Comparison of ENCODE assay signal across 7 cellular contexts in the genomic region with DNA sequence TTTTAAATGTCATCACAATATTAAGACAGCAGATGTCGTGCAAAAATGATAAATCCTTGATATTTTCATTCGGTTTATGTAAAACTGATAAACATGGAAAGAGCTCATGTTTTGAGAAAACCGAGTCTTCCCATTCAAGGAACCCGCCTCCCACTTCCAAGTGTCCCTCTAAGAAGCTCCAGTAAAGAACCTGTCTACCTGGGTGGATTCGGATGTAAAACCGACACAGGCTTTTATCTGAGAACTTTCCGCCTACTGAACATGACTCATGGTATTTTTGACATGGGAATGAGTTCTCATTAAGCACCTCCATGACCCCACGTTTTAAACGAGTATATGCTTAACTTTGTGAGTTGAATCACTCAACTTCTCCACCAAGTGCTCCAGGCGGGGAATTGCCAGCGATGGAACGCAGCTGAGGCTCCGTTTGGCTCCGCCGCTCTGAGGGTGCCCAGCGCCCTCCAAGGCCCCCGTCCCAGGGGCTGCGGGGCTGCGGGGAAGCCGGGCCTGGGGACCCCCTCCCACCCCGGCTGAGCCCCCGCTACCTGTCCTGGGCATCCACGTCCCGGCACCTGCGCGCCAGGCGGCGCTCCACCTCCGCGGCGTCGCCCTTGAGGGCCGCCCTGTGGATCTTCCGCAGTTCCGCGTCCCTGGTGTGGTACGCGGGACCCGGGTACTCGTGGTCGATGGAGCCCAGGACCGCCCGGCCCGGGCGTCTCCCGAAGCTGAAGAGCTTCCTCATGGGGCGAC.
A peak's percentile ranks its signal among the peaks of the same experiment; 100 is the strongest.
DNase-seq lines count a peak whose midpoint lies in the region; ATAC-seq and TF ChIP-seq lines count a peak whose summit lies in the region.

No MANE protein-coding gene starts in this region.

- H3K36me3 ChIP-seq in stomach: no peaks in the 10 kb centered on the region

- POLR2A ChIA-PET in activated CD4-positive, alpha-beta T cell treated with anti-CD3 and anti-CD28 coated beads for 36 hours (lab: Charles Lee): interaction anchor here (0.6 to 1.8 kb wide), 5 partner anchors 8 to 201 kb away, joined by 3 to 7 read pairs (median 5); partner anchors contain the start of gene RPL35A

- H3K4me1 ChIP-seq in stomach: peaks cover 17 to 24% (median 20%) of the 10 kb centered on the region in 4 donors

- DNase-seq in HPDE6-E6E7 (ENCODE audit: extremely low spot score) (peak; percentile 28), endothelial cell (ENCODE audit: low spot score) (peak; percentile 22), naive B cell (no peak), stomach (no peak)
- peak; percentile 76 for DNase-seq in activated CD4-positive, alpha-beta T cell treated with anti-CD3 and anti-CD28 coated beads for 36 hours

- TF ChIP-seq POLR2A in stomach (IDR thresholded peaks at IDR 0.05): no peak

- H3K27me3 Mint-ChIP-seq in activated CD4-positive, alpha-beta T cell treated with anti-CD3 and anti-CD28 coated beads for 36 hours: peaks cover 32% of the 10 kb centered on the region
- H3K27me3 Mint-ChIP-seq in endothelial cell (ENCODE audit: unreplicated experiment) (peaks cover 11% of the 10 kb centered on the region), naive B cell (peaks cover 24 to 28% (median 26%) of the 10 kb centered on the region in 3 donors)

- H3K36me3 Mint-ChIP-seq in activated CD4-positive, alpha-beta T cell treated with anti-CD3 and anti-CD28 coated beads for 36 hours (ENCODE audit: low read depth): peaks cover 8% of the 10 kb centered on the region
- H3K36me3 Mint-ChIP-seq in endothelial cell (ENCODE audit: low read depth, unreplicated experiment) (no peaks in the 10 kb centered on the region), naive B cell (no peaks in the 10 kb centered on the region)

- H3K4me3 Mint-ChIP-seq in activated CD4-positive, alpha-beta T cell treated with anti-CD3 and anti-CD28 coated beads for 36 hours: peak overlapping the region; percentile 85
- H3K4me3 Mint-ChIP-seq in endothelial cell (ENCODE audit: unreplicated experiment) (peak overlapping the region; percentile 15), naive B cell (peak overlapping the region; percentile 82 to 93 (median 86))

- H3K27ac ChIP-seq in stomach: peak overlapping the region in 1 of 5 donors; percentile 6

- peaks cover 26% of the 10 kb centered on the region for H3K4me1 Mint-ChIP-seq in activated CD4-positive, alpha-beta T cell treated with anti-CD3 and anti-CD28 coated beads for 36 hours
- H3K4me1 Mint-ChIP-seq in endothelial cell (ENCODE audit: unreplicated experiment): no peaks in the 10 kb centered on the region
- peaks cover 3 to 7% (median 5%) of the 10 kb centered on the region in 3 donors for H3K4me1 Mint-ChIP-seq in naive B cell

- H3K4me3 ChIP-seq in stomach: peak overlapping the region; percentile 33 to 56 (median 44)

- TF ChIP-seq CTCF in endothelial cell (IDR thresholded peaks at IDR 0.05; ENCODE audit: unreplicated experiment) (no peak), stomach (IDR thresholded peaks at IDR 0.05) (no peak)

- intact Hi-C loops in activated CD4-positive, alpha-beta T cell treated with anti-CD3 and anti-CD28 coated beads for 36 hours (cut with DNase I, micrococcal nuclease): loop anchor here (1.0 to 10.0 kb wide), 9 partner anchors 8 to 785 kb away; partner anchors contain the start of genes BDH1 (in 1 of the 2), DLG1 (in 1 of the 2), LMLN (in 1 of the 2) and RPL35A (in 1 of the 2)
- intact Hi-C loops in stomach (cut with DNase I; ENCODE audit: low total_unique reads): no loop called here

- CTCF ChIA-PET in activated CD4-positive, alpha-beta T cell treated with anti-CD3 and anti-CD28 coated beads for 36 hours (lab: Charles Lee): interaction anchor here (0.7 to 2.6 kb wide), 15 partner anchors 9 to 174 kb away, joined by 3 to 24 read pairs (median 4); no protein-coding TSS in a partner anchor

- TF ChIP-seq EP300 in stomach (IDR thresholded peaks at IDR 0.05): no peak

- peaks cover 9 to 96% (median 58%) of the 10 kb centered on the region in 3 donors for H3K27me3 ChIP-seq in stomach

- ATAC-seq in GM18909 (IDR thresholded peaks at IDR 0.05; ENCODE audit: poor library complexity, unreplicated experiment) (peak; percentile 8), naive B cell (ENCODE audit: low read depth in 2 of 2) (peak; percentile 45 to 47), HG02840 (IDR thresholded peaks at IDR 0.05; ENCODE audit: low FRiP score, unreplicated experiment) (no peak)
- peak; percentile 80 for ATAC-seq in activated CD4-positive, alpha-beta T cell treated with anti-CD3 and anti-CD28 coated beads for 36 hours

- H3K27ac Mint-ChIP-seq in activated CD4-positive, alpha-beta T cell treated with anti-CD3 and anti-CD28 coated beads for 36 hours: peak overlapping the region; percentile 93
- H3K27ac Mint-ChIP-seq in endothelial cell (ENCODE audit: unreplicated experiment): no peak overlapping the region
- peak overlapping the region in 4 of 6 donors; percentile 76 to 90 (median 88) for H3K27ac Mint-ChIP-seq in naive B cell

- 7 to 12% (median 9%) methylated on average over 24 to 47 of the region's 47 CpGs for WGBS in stomach, 5 donors

- peaks cover 0 to 7% (median 6%) of the 10 kb centered on the region in 4 donors for H3K9me3 ChIP-seq in stomach

- H3K9me3 Mint-ChIP-seq in activated CD4-positive, alpha-beta T cell treated with anti-CD3 and anti-CD28 coated beads for 36 hours (ENCODE audit: low read depth): no peaks in the 10 kb centered on the region
- H3K9me3 Mint-ChIP-seq in endothelial cell (ENCODE audit: unreplicated experiment) (no peaks in the 10 kb centered on the region), naive B cell (peaks cover 0 to 8% (median 3%) of the 10 kb centered on the region in 7 donors)

Comparison
In these comparisons a context has a peak if more than half of its experiments do, and no peak if none do; other contexts are left out.
1. DNase-seq: peak in HPDE6-E6E7 (single experiment), activated CD4-positive, alpha-beta T cell treated with anti-CD3 and anti-CD28 coated beads for 36 hours (single experiment) and endothelial cell (single experiment); none in naive B cell (single experiment) and stomach (single experiment).
2. H3K4me3 Mint-ChIP-seq: peak in every context shown above with its lines; median percentile 86 in naive B cell; 85 in activated CD4-positive, alpha-beta T cell treated with anti-CD3 and anti-CD28 coated beads for 36 hours; 15 in endothelial cell.